In genomic region chr2:41939410-41939775, GRCh38 we compare ENCODE assay signal across 28 cellular contexts.
DNase-seq lines count a peak whose midpoint lies in the region; ATAC-seq and TF ChIP-seq lines count a peak whose summit lies in the region.
"Had no signal": no experiment of that assay in that cellular context is flagged by ENCODE, and none has a peak within 500 bp of the region (broad histone marks: within the 10 kb centered on the region; RNA-seq: fewer than 3 reads in every experiment).

No MANE protein-coding gene starts in this region.

- H3K9ac ChIP-seq in mesendoderm (ENCODE audit: low read length) = no peak overlapping the region
- H3K9ac ChIP-seq: KMS-11 had no signal

- ATAC-seq in right cardiac atrium (no peak), left ventricle myocardium superior (no peak), HG03354 (IDR thresholded peaks at IDR 0.05; ENCODE audit: poor library complexity, severe bottlenecking, unreplicated experiment) (no peak), GM21825 (IDR thresholded peaks at IDR 0.05; ENCODE audit: unreplicated experiment) (no peak)
- ATAC-seq: effector memory CD8-positive, alpha-beta T cell; lower lobe of right lung; stimulated activated naive CD8-positive, alpha-beta T cell treated with anti-CD3 and anti-CD28 coated beads, Interleukin-15, Interleukin-2, amounts not matched to agents 100 U/mL and 50 U/mL, for 24 hours had no signal

- H3K23ac ChIP-seq in mesendoderm (ENCODE audit: low read length) = no peak overlapping the region

- no peak overlapping the region for H3K4me2 ChIP-seq in mesendoderm (ENCODE audit: low read length)
- H3K4me2 ChIP-seq: KMS-11 had no signal

- DNase-seq in right cardiac atrium (no peak), left ventricle myocardium superior (no peak), WERI-Rb-1 (peak; percentile 55), mesendoderm (no peak), vagina (ENCODE audit: extremely low spot score in 2 of 2) (no peak), H7 (no peak)
- DNase-seq: activated CD4-positive, alpha-beta T cell treated with anti-CD3 and anti-CD28 coated beads for 4 hours; activated naive CD4-positive, alpha-beta T cell treated with anti-CD3 and anti-CD28 coated beads, Interleukin-2, amount 50 U/mL, for 16 hours; CD4-positive, alpha-beta T cell; effector memory CD8-positive, alpha-beta T cell; kidney; lower lobe of right lung; MG63; NCI-H1105 treated with DMSO at 0.1 percent for 48 hours; NCI-H1930; NCI-H526 treated with DMSO at 0.1 percent for 48 hours; pancreas; Peyer's patch; SIG-M5; small intestine; stimulated activated naive CD8-positive, alpha-beta T cell treated with anti-CD3 and anti-CD28 coated beads, Interleukin-15, Interleukin-2, amounts not matched to agents 100 U/mL and 50 U/mL, for 24 hours; SW 1271; T-helper 9 cell had no signal

- no peaks in the 10 kb centered on the region for H3K27me3 ChIP-seq in right cardiac atrium (ENCODE audit: control insufficient read depth, insufficient read depth)
- H3K27me3 ChIP-seq in WERI-Rb-1 (ENCODE audit: insufficient read depth, low read depth, severe bottlenecking) = no peaks in the 10 kb centered on the region
- H3K27me3 ChIP-seq in mesendoderm (ENCODE audit: insufficient read depth, low read length, poor library complexity) = no peaks in the 10 kb centered on the region
- no peaks in the 10 kb centered on the region for H3K27me3 ChIP-seq in vagina
- H3K27me3 ChIP-seq in H7 (ENCODE audit: control insufficient read depth, insufficient read depth, low read length) = no peaks in the 10 kb centered on the region
- H3K27me3 ChIP-seq: MG63, pancreas, Peyer's patch, testis had no signal

- no peak overlapping the region for H4K5ac ChIP-seq in mesendoderm (ENCODE audit: low read length)

- no peak overlapping the region for H2BK15ac ChIP-seq in mesendoderm (replicated peaks; ENCODE audit: low read depth)

- no peak overlapping the region for H2BK120ac ChIP-seq in mesendoderm (ENCODE audit: low read depth, low read length)

- 84% methylated on average over 5 of the region's 5 CpGs for WGBS in right cardiac atrium
- no CpG with 5 or more reads among the region's 5 CpGs for WGBS in mesendoderm (ENCODE audit: extremely low coverage, insufficient coverage, low lambda C conversion rate)

- H3K4me3 ChIP-seq in right cardiac atrium (ENCODE audit: low read length) = no peak overlapping the region
- no peak overlapping the region for H3K4me3 ChIP-seq in WERI-Rb-1 (ENCODE audit: low read depth, low read length)
- no peak overlapping the region for H3K4me3 ChIP-seq in mesendoderm (ENCODE audit: low read length)
- no peak overlapping the region for H3K4me3 ChIP-seq in vagina
- H3K4me3 ChIP-seq in H7 (ENCODE audit: insufficient read depth, low read depth, low read length) = no peak overlapping the region
- H3K4me3 ChIP-seq: lower lobe of right lung, MG63, pancreas, Peyer's patch, testis had no signal

- H3K4me1 ChIP-seq in right cardiac atrium (ENCODE audit: control insufficient read depth, insufficient read depth, low read length) (peaks cover 11% of the 10 kb centered on the region), mesendoderm (ENCODE audit: control insufficient read depth, low read depth, low read length) (peaks cover 26% of the 10 kb centered on the region), vagina (peaks cover 16% of the 10 kb centered on the region)
- H3K4me1 ChIP-seq: pancreas had no signal

- TF ChIP-seq POLR2A in vagina (IDR thresholded peaks at IDR 0.05) = no peak

- intact Hi-C loops in right cardiac atrium (cut with DNase I) = loop anchor here in 3 of 4 donors (10.0 kb wide), 3 partner anchors 65 to 115 kb away; partner anchors contain the start of gene PKDCC (in 1 of the 3)
- intact Hi-C loops in left ventricle myocardium superior (cut with micrococcal nuclease) = no loop called here
- intact Hi-C loops in vagina (cut with DNase I) = no loop called here

- H4K8ac ChIP-seq in mesendoderm (ENCODE audit: low read depth, low read length) = no peak overlapping the region

- no peak for TF ChIP-seq CTCF in WERI-Rb-1 (IDR thresholded peaks at IDR 0.05; ENCODE audit: low read depth, low read length)
- TF ChIP-seq CTCF in vagina (IDR thresholded peaks at IDR 0.05) = no peak

- peak overlapping the region; percentile 25 for H2AK5ac ChIP-seq in mesendoderm (ENCODE audit: low read length)

- H3K9me3 ChIP-seq in right cardiac atrium (ENCODE audit: control insufficient read depth, low read length) = no peaks in the 10 kb centered on the region
- no peaks in the 10 kb centered on the region for H3K9me3 ChIP-seq in WERI-Rb-1 (ENCODE audit: severe bottlenecking)
- H3K9me3 ChIP-seq in vagina = no peaks in the 10 kb centered on the region
- H3K9me3 ChIP-seq: lower lobe of right lung, MG63, pancreas, Peyer's patch, testis had no signal

- H2BK5ac ChIP-seq in mesendoderm (ENCODE audit: low read length) = peak overlapping the region; percentile 26

- H3K18ac ChIP-seq in mesendoderm (ENCODE audit: low read length) = no peak overlapping the region

- H3K56ac ChIP-seq in mesendoderm (ENCODE audit: low read length) = peak overlapping the region; percentile 34

- H3K36me3 ChIP-seq in WERI-Rb-1 (no peaks in the 10 kb centered on the region), mesendoderm (ENCODE audit: control insufficient read depth, insufficient read depth, low read length) (no peaks in the 10 kb centered on the region), vagina (no peaks in the 10 kb centered on the region), H7 (replicated peaks; ENCODE audit: control insufficient read depth, insufficient read depth, low read length) (no peaks in the 10 kb centered on the region)
- H3K36me3 ChIP-seq: lower lobe of right lung, MG63, pancreas, Peyer's patch had no signal

- H3K4ac ChIP-seq in mesendoderm (ENCODE audit: low read depth, low read length) = no peak overlapping the region

- H3K79me1 ChIP-seq in mesendoderm (ENCODE audit: low read length) = no peaks in the 10 kb centered on the region

- no peaks in the 10 kb centered on the region for H3K79me2 ChIP-seq in mesendoderm (ENCODE audit: control insufficient read depth, insufficient read depth, low read length)

- peak overlapping the region; percentile 50 for H3K27ac ChIP-seq in right cardiac atrium (ENCODE audit: low read length)
- no peak overlapping the region for H3K27ac ChIP-seq in WERI-Rb-1
- H3K27ac ChIP-seq in mesendoderm (ENCODE audit: low read depth, low read length) = no peak overlapping the region
- H3K27ac ChIP-seq in vagina = peak overlapping the region; percentile 54
- H3K27ac ChIP-seq: KMS-11, lower lobe of right lung, pancreas, VCaP had no signal

Comparison
In these comparisons a context has a peak if more than half of its experiments do, and no peak if none do; other contexts are left out.
1. intact Hi-C loops: an anchor here in right cardiac atrium (10.0 kb wide); none called in left ventricle myocardium superior and vagina.
2. H3K27ac ChIP-seq: peak in right cardiac atrium (single experiment) and vagina (single experiment); none in WERI-Rb-1 (single experiment) and mesendoderm (single experiment).